8 cellular contexts compared by ENCODE assay signal in genomic region chr11:326842-327580, GRCh38. TPM values are rescaled to one million over a fixed set of nuclear protein-coding genes. Genes with fewer than 3 reads are reported as not detected.
DNase-seq lines count a peak whose midpoint lies in the region; ATAC-seq and TF ChIP-seq lines count a peak whose summit lies in the region.

No MANE protein-coding gene starts in this region.

- H3K27ac Mint-ChIP-seq in activated naive CD8-positive, alpha-beta T cell treated with anti-CD3 and anti-CD28 coated beads for 36 hours: peak overlapping the region; percentile 99

- H2AFZ ChIP-seq in hepatocyte (no peak overlapping the region), smooth muscle cell (ENCODE audit: low read depth) (no peak overlapping the region)

- H3K4me3 ChIP-seq in hepatocyte (no peak overlapping the region), smooth muscle cell (no peak overlapping the region)

- H3K36me3 ChIP-seq in hepatocyte (replicated peaks; ENCODE audit: insufficient read depth, low read depth) (no peaks in the 10 kb centered on the region), smooth muscle cell (ENCODE audit: low read depth) (no peaks in the 10 kb centered on the region)

- peaks cover 11% of the 10 kb centered on the region for H3K36me3 Mint-ChIP-seq in activated naive CD8-positive, alpha-beta T cell treated with anti-CD3 and anti-CD28 coated beads for 36 hours

- H3K9me2 ChIP-seq in hepatocyte (replicated peaks; ENCODE audit: insufficient read depth): no peaks in the 10 kb centered on the region

- peaks cover 8% of the 10 kb centered on the region for H3K9me3 Mint-ChIP-seq in activated naive CD8-positive, alpha-beta T cell treated with anti-CD3 and anti-CD28 coated beads for 36 hours

- H3K27me3 ChIP-seq in hepatocyte: no peaks in the 10 kb centered on the region
- H3K27me3 ChIP-seq in smooth muscle cell (ENCODE audit: low read depth): no peaks in the 10 kb centered on the region

- peaks cover 79% of the 10 kb centered on the region for H3K4me1 Mint-ChIP-seq in activated naive CD8-positive, alpha-beta T cell treated with anti-CD3 and anti-CD28 coated beads for 36 hours

- ATAC-seq in GM21528 (IDR thresholded peaks at IDR 0.05; ENCODE audit: low FRiP score, unreplicated experiment): peak; percentile 64

- TF ChIP-seq CTCF in hepatocyte (IDR thresholded peaks at IDR 0.05; ENCODE audit: poor library complexity) (no peak), smooth muscle cell (IDR thresholded peaks at IDR 0.05; ENCODE audit: borderline replicate concordance, insufficient read depth, poor library complexity, severe bottlenecking) (no peak)

- H3K9me3 ChIP-seq in hepatocyte (ENCODE audit: low read depth) (no peaks in the 10 kb centered on the region), smooth muscle cell (replicated peaks; ENCODE audit: low read depth) (no peaks in the 10 kb centered on the region)

- H3K4me3 Mint-ChIP-seq in activated naive CD8-positive, alpha-beta T cell treated with anti-CD3 and anti-CD28 coated beads for 36 hours: peak overlapping the region; percentile 80

- H4K20me1 ChIP-seq in hepatocyte (ENCODE audit: insufficient read depth, poor library complexity, severe bottlenecking): no peaks in the 10 kb centered on the region
- no peaks in the 10 kb centered on the region for H4K20me1 ChIP-seq in smooth muscle cell (ENCODE audit: low read depth)

- H3K9ac ChIP-seq in smooth muscle cell (ENCODE audit: low read depth): no peak overlapping the region

- H3K27ac ChIP-seq in hepatocyte (peak overlapping the region; percentile 86), smooth muscle cell (ENCODE audit: low read depth) (peak overlapping the region; percentile 49)

- H3K4me1 ChIP-seq in hepatocyte (ENCODE audit: insufficient read depth) (peaks cover 26% of the 10 kb centered on the region), smooth muscle cell (ENCODE audit: low read depth) (peaks cover 7% of the 10 kb centered on the region)

- H3F3A ChIP-seq in smooth muscle cell (ENCODE audit: low read depth): peaks cover 13% of the 10 kb centered on the region

- DNase-seq in CMK (ENCODE audit: low read depth) (peak; percentile 83), NAMALWA (ENCODE audit: low spot score) (peak; percentile 60), hepatocyte (ENCODE audit: low spot score) (peak; percentile 67), smooth muscle cell (lab: John Stamatoyannopoulos, UW; ENCODE audit: unreplicated experiment) (no peak), NCI-H128 (lab: John Stamatoyannopoulos, UW; ENCODE audit: unreplicated experiment) (no peak), HuH-7 (ENCODE audit: low spot score) (no peak)
- DNase-seq in activated naive CD8-positive, alpha-beta T cell treated with anti-CD3 and anti-CD28 coated beads for 36 hours: peak; percentile 80

- peak overlapping the region; percentile 53 for H3K4me2 ChIP-seq in hepatocyte
- H3K4me2 ChIP-seq in smooth muscle cell: peak overlapping the region; percentile 30

- H3K79me2 ChIP-seq in hepatocyte (no peaks in the 10 kb centered on the region), smooth muscle cell (ENCODE audit: low read depth) (peaks cover 4% of the 10 kb centered on the region)

- WGBS in hepatocyte (ENCODE audit: low lambda C conversion rate, missing lambda C conversion rate): 68% methylated on average over 19 of the region's 19 CpGs
- WGBS in smooth muscle cell (ENCODE audit: low lambda C conversion rate): 68% methylated on average over 19 of the region's 19 CpGs

- peaks cover 4% of the 10 kb centered on the region for H3K27me3 Mint-ChIP-seq in activated naive CD8-positive, alpha-beta T cell treated with anti-CD3 and anti-CD28 coated beads for 36 hours

RNA-seq across cellular contexts. Expression of gene IFITM3, which starts 6.4 kb away (rescaled TPM):
- 10 to 100 TPM; 93.0 to 96.1 TPM for total RNA-seq in activated naive CD8-positive, alpha-beta T cell treated with anti-CD3 and anti-CD28 coated beads for 36 hours
- total RNA-seq in hepatocyte: 166 and 182 TPM in 2 replicates
- polyA plus RNA-seq in hepatocyte: 2,035 and 2,121 TPM in 2 replicates
- total RNA-seq in smooth muscle cell: 392 and 393 TPM in 2 replicates
- polyA plus RNA-seq in smooth muscle cell: 3,295 and 4,132 TPM in 2 replicates

RNA-seq across cellular contexts. Expression of gene IFITM1, which starts 13.2 kb away (rescaled TPM):
- 100 to 1,000 TPM; 345 to 356 TPM for total RNA-seq in activated naive CD8-positive, alpha-beta T cell treated with anti-CD3 and anti-CD28 coated beads for 36 hours
- total RNA-seq in hepatocyte (98.0 and 98.9 TPM in 2 replicates), smooth muscle cell (355 TPM in 2 replicates)
- polyA plus RNA-seq in hepatocyte (159 and 201 TPM in 2 replicates), smooth muscle cell (599 and 726 TPM in 2 replicates)

RNA-seq across cellular contexts. Expression of gene IFITM2, which starts 19.4 kb away (rescaled TPM):
- 100 to 1,000 TPM; 474 to 496 TPM for total RNA-seq in activated naive CD8-positive, alpha-beta T cell treated with anti-CD3 and anti-CD28 coated beads for 36 hours
- total RNA-seq in hepatocyte (59.2 and 74.6 TPM in 2 replicates), smooth muscle cell (210 and 211 TPM in 2 replicates)
- polyA plus RNA-seq in hepatocyte (504 and 535 TPM in 2 replicates), smooth muscle cell (1,227 and 1,486 TPM in 2 replicates)

RNA-seq across cellular contexts. Expression of gene IFITM5, which starts 27.7 kb away (rescaled TPM):
- not detected for total RNA-seq in activated naive CD8-positive, alpha-beta T cell treated with anti-CD3 and anti-CD28 coated beads for 36 hours
- total RNA-seq in hepatocyte: not detected in 2 replicates
- polyA plus RNA-seq in hepatocyte: 0.36 TPM in 1 of 2 replicates, not detected in the other
- total RNA-seq in smooth muscle cell: not detected in 2 replicates
- not detected in 2 replicates for polyA plus RNA-seq in smooth muscle cell

RNA-seq across cellular contexts. Expression of gene PGGHG, which starts 38.1 kb away (rescaled TPM):
- 100 to 1,000 TPM; 206 to 209 TPM for total RNA-seq in activated naive CD8-positive, alpha-beta T cell treated with anti-CD3 and anti-CD28 coated beads for 36 hours
- total RNA-seq in hepatocyte: 12.0 and 19.2 TPM in 2 replicates
- polyA plus RNA-seq in hepatocyte: 27.9 and 44.0 TPM in 2 replicates
- total RNA-seq in smooth muscle cell: 8.6 and 18.2 TPM in 2 replicates
- 16.6 and 24.3 TPM in 2 replicates for polyA plus RNA-seq in smooth muscle cell

Comparison
In these comparisons a context has a peak if more than half of its experiments do, and no peak if none do; other contexts are left out.
1. DNase-seq: peak in CMK (single experiment), NAMALWA (single experiment), activated naive CD8-positive, alpha-beta T cell treated with anti-CD3 and anti-CD28 coated beads for 36 hours (single experiment) and hepatocyte (single experiment); none in smooth muscle cell (single experiment), NCI-H128 (single experiment) and HuH-7 (single experiment).